In the genomic region with DNA sequence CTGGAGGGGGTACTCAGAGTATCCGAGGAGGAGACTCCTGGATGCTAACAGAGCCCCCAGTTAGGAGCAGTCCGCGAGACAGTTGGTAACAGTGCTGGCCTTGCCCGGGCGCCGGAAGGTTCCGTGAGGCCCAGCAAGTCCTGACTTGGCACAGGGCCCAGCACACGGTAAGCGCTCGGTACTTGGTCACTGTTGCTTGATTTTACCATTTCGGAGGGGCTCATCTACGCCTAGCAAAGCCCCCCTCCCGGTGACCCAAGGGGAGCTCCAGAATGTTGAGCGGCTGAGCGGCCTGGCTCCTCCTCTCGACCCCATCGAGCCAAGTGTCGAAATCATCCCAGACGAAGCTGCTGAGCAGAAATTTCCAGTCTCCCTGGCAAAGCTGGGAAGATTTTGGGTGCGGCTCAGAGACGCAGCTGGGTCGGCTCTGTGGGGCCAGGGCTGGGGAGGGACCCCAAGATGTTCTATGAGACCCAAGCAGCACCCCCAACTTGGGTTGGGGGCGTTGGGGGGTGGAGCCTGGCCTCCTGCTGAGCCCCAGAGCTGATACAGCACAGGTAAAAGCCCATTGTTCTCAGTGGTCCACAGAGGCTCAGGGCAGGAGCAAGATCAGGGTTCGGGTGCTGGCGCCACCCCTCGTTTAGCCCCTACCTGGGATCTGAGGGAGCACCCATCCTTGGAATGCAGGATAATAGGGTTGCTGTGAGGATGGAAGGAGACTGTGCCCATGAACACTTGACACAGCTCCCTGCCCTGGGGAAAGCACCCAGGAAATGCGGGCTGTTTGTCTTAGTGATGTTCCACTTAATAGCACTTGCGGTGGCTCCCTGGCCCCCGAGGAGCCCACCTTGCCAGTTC, we compare ENCODE assay signal across 8 cellular contexts.
DNase-seq lines count a peak whose midpoint lies in the region; ATAC-seq and TF ChIP-seq lines count a peak whose summit lies in the region.

No MANE protein-coding gene starts in this region.

- intact Hi-C loops in left lung (cut with DNase I): loop anchor here in 1 of 2 donors (5.0 kb wide), 1 partner anchor 306 kb away; a partner anchor contains a TSS

- DNase-seq in stimulated activated CD4-positive, alpha-beta T cell treated with anti-CD3 and anti-CD28 coated beads, Interleukin-4, amount 100 ng/mL, for 24 hours: peak; percentile 39
- no peak for DNase-seq in stimulated activated CD4-positive, alpha-beta T cell treated with anti-CD3 and anti-CD28 coated beads, Interleukin-4, amount 100 ng/mL, for 1 hour
- no peak for DNase-seq in RWPE2 (ENCODE audit: low spot score)
- DNase-seq in coronary artery (ENCODE audit: low spot score): peak; percentile 97
- peak; percentile 87 to 90 for DNase-seq in left lung
- peak; percentile 55 for DNase-seq in stimulated activated naive CD8-positive, alpha-beta T cell treated with anti-CD3 and anti-CD28 coated beads, Interleukin-15, Interleukin-2, amounts not matched to agents 100 U/mL and 50 U/mL, for 24 hours
- no peak for DNase-seq in D341Med (ENCODE audit: low spot score)

- no peaks in the 10 kb centered on the region for H3K27me3 ChIP-seq in RWPE2 (ENCODE audit: insufficient read depth, poor library complexity, severe bottlenecking)
- H3K27me3 ChIP-seq in left lung: no peaks in the 10 kb centered on the region

- ATAC-seq in RWPE2 (ENCODE audit: low read depth): peak; percentile 37
- ATAC-seq in left lung: peak; percentile 55
- ATAC-seq in stimulated activated naive CD8-positive, alpha-beta T cell treated with anti-CD3 and anti-CD28 coated beads, Interleukin-15, Interleukin-2, amounts not matched to agents 100 U/mL and 50 U/mL, for 24 hours: no peak
- no peak for ATAC-seq in GM18870 (IDR thresholded peaks at IDR 0.05; ENCODE audit: unreplicated experiment)

- no peaks in the 10 kb centered on the region for H3K36me3 ChIP-seq in RWPE2 (ENCODE audit: low read depth)
- H3K36me3 ChIP-seq in left lung: no peaks in the 10 kb centered on the region

- H3K4me1 ChIP-seq in RWPE2 (ENCODE audit: insufficient read depth, poor library complexity, severe bottlenecking) (peaks cover 31% of the 10 kb centered on the region), left lung (peaks cover 49 to 85% of the 10 kb centered on the region in 2 donors)

- H3K9me3 ChIP-seq in RWPE2 (ENCODE audit: severe bottlenecking): no peaks in the 10 kb centered on the region
- H3K9me3 ChIP-seq in left lung: no peaks in the 10 kb centered on the region

- peak overlapping the region; percentile 96 for H3K27ac ChIP-seq in RWPE2 (ENCODE audit: poor library complexity, severe bottlenecking)
- peak overlapping the region; percentile 97 to 100 for H3K27ac ChIP-seq in coronary artery
- peak overlapping the region; percentile 94 to 100 for H3K27ac ChIP-seq in left lung

- TF ChIP-seq CTCF in RWPE2 (IDR thresholded peaks at IDR 0.05; ENCODE audit: poor library complexity, severe bottlenecking): no peak
- no peak for TF ChIP-seq CTCF in coronary artery (IDR thresholded peaks at IDR 0.05)
- TF ChIP-seq CTCF in left lung (IDR thresholded peaks at IDR 0.05): no peak

- H3K4me3 ChIP-seq in RWPE2 (ENCODE audit: severe bottlenecking): peak overlapping the region; percentile 32
- peak overlapping the region; percentile 70 for H3K4me3 ChIP-seq in coronary artery
- peak overlapping the region; percentile 8 to 39 for H3K4me3 ChIP-seq in left lung

Comparison
In these comparisons a context has a peak if more than half of its experiments do, and no peak if none do; other contexts are left out.
1. DNase-seq: peak in stimulated activated CD4-positive, alpha-beta T cell treated with anti-CD3 and anti-CD28 coated beads, Interleukin-4, amount 100 ng/mL, for 24 hours (single experiment), coronary artery (single experiment), left lung (2 of 2) and stimulated activated naive CD8-positive, alpha-beta T cell treated with anti-CD3 and anti-CD28 coated beads, Interleukin-15, Interleukin-2, amounts not matched to agents 100 U/mL and 50 U/mL, for 24 hours (single experiment); none in stimulated activated CD4-positive, alpha-beta T cell treated with anti-CD3 and anti-CD28 coated beads, Interleukin-4, amount 100 ng/mL, for 1 hour (single experiment), RWPE2 (single experiment) and D341Med (single experiment).
2. ATAC-seq: peak in RWPE2 (single experiment) and left lung (single experiment); none in stimulated activated naive CD8-positive, alpha-beta T cell treated with anti-CD3 and anti-CD28 coated beads, Interleukin-15, Interleukin-2, amounts not matched to agents 100 U/mL and 50 U/mL, for 24 hours (single experiment) and GM18870 (single experiment).
3. Peak in every context shown above with its lines, with median percentiles within 50 percentile points of each other: H3K27ac ChIP-seq and H3K4me3 ChIP-seq.